ENCODE assay signal across 8 cellular contexts in the genomic region with DNA sequence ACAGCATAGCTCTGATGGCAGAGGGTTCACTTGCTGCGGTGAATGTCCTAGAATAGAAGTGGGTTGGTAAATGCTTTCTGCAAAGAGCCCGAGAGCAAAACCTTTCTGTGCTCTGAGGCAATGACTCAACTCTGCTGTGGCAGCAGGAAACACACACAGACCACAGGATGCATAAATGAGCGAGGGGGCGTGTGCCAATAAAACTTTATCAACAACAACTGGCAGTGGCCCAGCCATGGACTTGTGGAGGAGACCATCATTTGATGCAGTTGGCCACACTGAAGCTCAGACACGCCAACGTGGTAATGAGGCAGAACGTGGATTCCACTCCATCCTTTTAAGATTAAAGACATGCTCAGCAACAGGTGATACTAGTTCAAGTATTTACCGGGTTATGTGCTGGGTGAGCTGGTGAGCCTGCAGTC. TPM values are rescaled to one million over a fixed set of nuclear protein-coding genes. Genes with fewer than 3 reads are reported as not detected.
DNase-seq lines count a peak whose midpoint lies in the region; ATAC-seq and TF ChIP-seq lines count a peak whose summit lies in the region.

No MANE protein-coding gene starts in this region.

- H3K27ac ChIP-seq in KOPT-K1 (ENCODE audit: low read depth, low read length, poor library complexity, severe bottlenecking) (peak overlapping the region; percentile 58), GM23338 (ENCODE audit: low read depth) (no peak overlapping the region)

- no peaks in the 10 kb centered on the region; the same call in 1 of the 2 replicates for H4K20me1 ChIP-seq in GM23338 (replicated peaks; ENCODE audit: insufficient read depth)

- no peak overlapping the region for H2AFZ ChIP-seq in GM23338

- H3K4me3 Mint-ChIP-seq in effector memory CD8-positive, alpha-beta T cell: peak overlapping the region; percentile 72 to 88
- no peak overlapping the region for H3K4me3 Mint-ChIP-seq in GM23338

- H3K4me3 ChIP-seq in GM23338 (no peak overlapping the region), H7 (ENCODE audit: insufficient read depth, low read depth, low read length) (no peak overlapping the region)

- H3K27me3 ChIP-seq in GM23338 (ENCODE audit: insufficient read depth) (no peaks in the 10 kb centered on the region), H7 (ENCODE audit: control insufficient read depth, insufficient read depth, low read length) (no peaks in the 10 kb centered on the region)

- peaks cover 15% of the 10 kb centered on the region for H3K4me1 ChIP-seq in GM23338 (ENCODE audit: insufficient read depth)

- no peaks in the 10 kb centered on the region for H3K9me3 ChIP-seq in KOPT-K1 (ENCODE audit: insufficient read depth, low read length, poor library complexity, severe bottlenecking)

- peaks cover 5% of the 10 kb centered on the region for H3K79me2 ChIP-seq in GM23338 (replicated peaks; ENCODE audit: insufficient read depth)

- H3K27ac Mint-ChIP-seq in effector memory CD8-positive, alpha-beta T cell: peak overlapping the region; percentile 89 to 98
- H3K27ac Mint-ChIP-seq in GM23338: no peak overlapping the region

- H3K4me1 Mint-ChIP-seq in effector memory CD8-positive, alpha-beta T cell (ENCODE audit: low read depth in 2 of 2): peaks cover 44 to 47% of the 10 kb centered on the region in 2 donors
- H3K4me1 Mint-ChIP-seq in GM23338: peaks cover 40% of the 10 kb centered on the region

- H3K9me3 Mint-ChIP-seq in effector memory CD8-positive, alpha-beta T cell: no peaks in the 10 kb centered on the region
- no peaks in the 10 kb centered on the region for H3K9me3 Mint-ChIP-seq in GM23338

- ATAC-seq in GM21717 (IDR thresholded peaks at IDR 0.05; ENCODE audit: unreplicated experiment) (peak; percentile 96), GM23338 (no peak)
- ATAC-seq in effector memory CD8-positive, alpha-beta T cell (replicated peaks): peak; percentile 96

- H3K36me3 ChIP-seq in KOPT-K1 (ENCODE audit: insufficient read depth, low read length): peaks cover 23% of the 10 kb centered on the region
- peaks cover 2% of the 10 kb centered on the region; the same call in 1 of the 2 replicates for H3K36me3 ChIP-seq in GM23338 (ENCODE audit: insufficient read depth)
- peaks cover 8% of the 10 kb centered on the region for H3K36me3 ChIP-seq in H7 (replicated peaks; ENCODE audit: control insufficient read depth, insufficient read depth, low read length)

- no peak overlapping the region for H3K4me2 ChIP-seq in GM23338

- TF ChIP-seq CTCF in GM23338 (conservative IDR thresholded peaks at IDR 0.05; ENCODE audit: low read depth in 2 of 2): no peak

- no peaks in the 10 kb centered on the region for H3K27me3 Mint-ChIP-seq in effector memory CD8-positive, alpha-beta T cell
- peaks cover 5% of the 10 kb centered on the region for H3K27me3 Mint-ChIP-seq in GM23338 (ENCODE audit: insufficient read depth, low read depth, poor library complexity)

- DNase-seq in EL: peak; percentile 90
- DNase-seq in activated CD4-positive, alpha-beta T cell treated with anti-CD3 and anti-CD28 coated beads for 4 hours: peak; percentile 69 to 71
- peak; percentile 67 to 71 (median 69) for DNase-seq in effector memory CD8-positive, alpha-beta T cell
- peak; percentile 82 for DNase-seq in stimulated activated CD4-positive, alpha-beta T cell treated with anti-CD3 and anti-CD28 coated beads, Interleukin-1b, Interleukin-23, amount 100 ng/mL, for 48 hours
- DNase-seq in GM23338 (ENCODE audit: low spot score): no peak
- DNase-seq in H7: no peak

- H3F3A ChIP-seq in GM23338 (replicated peaks; ENCODE audit: low read depth): peaks cover 7% of the 10 kb centered on the region; the same call in 1 of the 2 replicates

- H3K9me2 ChIP-seq in GM23338 (ENCODE audit: insufficient read depth): no peaks in the 10 kb centered on the region

- peaks cover 29% of the 10 kb centered on the region for H3K36me3 Mint-ChIP-seq in effector memory CD8-positive, alpha-beta T cell (ENCODE audit: insufficient read depth)
- H3K36me3 Mint-ChIP-seq in GM23338 (ENCODE audit: low read depth): peaks cover 14% of the 10 kb centered on the region

TF ChIP-seq in GM23338, 12 proteins besides CTCF, POLR2A, EP300 and RAD21:
- no peak for TF ChIP-seq CREB1 (CRISPR knock-in tag; IDR thresholded peaks at IDR 0.05; ENCODE audit: low read depth)
- no peak for TF ChIP-seq STAT1 (IDR thresholded peaks at IDR 0.05; ENCODE audit: unreplicated experiment)
TF ChIP-seq in GM23338: peak in this region for 0.

RNA-seq across cellular contexts. Expression of a gene that starts 6.8 kb away (rescaled TPM):
- 47.5 and 79.9 TPM in 2 replicates for total RNA-seq in GM23338 (2014; rRNA removed; shearing (Covaris generic))
- 143 and 149 TPM in 2 replicates for polyA plus RNA-seq in GM23338 (2016; fragmentation: Nextera tagmentation; extraction: Ambion mirVana)
- total RNA-seq in H7 (2014; rRNA removed; shearing (Covaris generic)): 49.4 and 83.8 TPM in 2 replicates

RNA-seq across cellular contexts. Expression of a gene that starts 8.4 kb away (rescaled TPM):
- 82.1 and 94.8 TPM in 2 replicates for total RNA-seq in GM23338 (2014; rRNA removed; shearing (Covaris generic))
- polyA plus RNA-seq in GM23338 (2016; fragmentation: Nextera tagmentation; extraction: Ambion mirVana): 279 and 289 TPM in 2 replicates
- 35.2 and 51.9 TPM in 2 replicates for total RNA-seq in H7 (2014; rRNA removed; shearing (Covaris generic))

Comparison
In these comparisons a context has a peak if more than half of its experiments do, and no peak if none do; other contexts are left out.
1. DNase-seq: peak in EL (single experiment), activated CD4-positive, alpha-beta T cell treated with anti-CD3 and anti-CD28 coated beads for 4 hours (2 of 2), effector memory CD8-positive, alpha-beta T cell (3 of 3) and stimulated activated CD4-positive, alpha-beta T cell treated with anti-CD3 and anti-CD28 coated beads, Interleukin-1b, Interleukin-23, amount 100 ng/mL, for 48 hours (single experiment); none in GM23338 (single experiment) and H7 (single experiment).